In the genomic region with DNA sequence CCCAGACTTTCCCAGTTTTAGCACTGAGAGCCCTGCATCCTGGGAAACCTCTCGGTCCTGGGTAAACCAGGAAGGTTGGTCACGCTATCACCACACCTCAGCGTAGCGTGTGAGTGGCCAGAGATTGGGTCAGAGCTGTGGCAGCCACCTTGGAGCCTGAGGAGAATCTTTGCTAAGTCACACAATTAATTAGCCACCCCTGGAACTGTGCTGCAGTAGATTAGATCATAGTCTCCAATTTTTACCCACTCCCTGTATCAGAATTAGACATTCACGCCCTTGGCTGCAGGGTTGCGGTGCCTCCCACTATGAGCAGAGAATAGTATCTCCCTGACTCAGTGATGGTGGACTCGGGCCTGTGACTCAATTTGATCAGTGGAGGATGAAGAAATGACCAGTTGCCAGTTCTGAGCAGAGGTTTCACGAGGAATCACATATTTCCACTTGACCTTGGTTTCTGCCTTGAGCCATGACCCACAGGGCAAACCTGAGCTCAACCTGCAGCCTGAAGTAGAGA, we compare ENCODE assay signal across 14 cellular contexts. TPM values are rescaled to one million over a fixed set of nuclear protein-coding genes. Genes with fewer than 3 reads are reported as not detected.
DNase-seq lines count a peak whose midpoint lies in the region; ATAC-seq and TF ChIP-seq lines count a peak whose summit lies in the region.
"Had no signal": no experiment of that assay in that cellular context is flagged by ENCODE, and none has a peak within 500 bp of the region (broad histone marks: within the 10 kb centered on the region; RNA-seq: fewer than 3 reads in every experiment).

No MANE protein-coding gene starts in this region.

- intact Hi-C loops in natural killer cell (cut with micrococcal nuclease) = no loop called here

- peak; percentile 87 for DNase-seq in AG20443 (ENCODE audit: low spot score)
- DNase-seq in HK-2 (ENCODE audit: unreplicated experiment) = peak; percentile 31
- peak; percentile 53 for DNase-seq in epithelial cell of proximal tubule (ENCODE audit: low read depth)
- no peak for DNase-seq in omental fat pad (ENCODE audit: low spot score)
- DNase-seq in natural killer cell = no peak
- DNase-seq: activated T-cell treated with anti-CD3 and anti-CD28 coated beads, Interleukin-2, amount 50 U/mL, for 4 hours; NCI-H1105 treated with DMSO at 0.1 percent for 48 hours; NCI-H446; T1000 had no signal

- ATAC-seq in omental fat pad (ENCODE audit: low FRiP score) = peak; percentile 80
- no peak for ATAC-seq in GM19452 (IDR thresholded peaks at IDR 0.05; ENCODE audit: unreplicated experiment)
- ATAC-seq in HG02763 (IDR thresholded peaks at IDR 0.05; ENCODE audit: unreplicated experiment) = no peak
- no peak for ATAC-seq in HG02973 (IDR thresholded peaks at IDR 0.05; ENCODE audit: unreplicated experiment)
- no peak for ATAC-seq in natural killer cell
- ATAC-seq: activated T-cell treated with anti-CD3 and anti-CD28 coated beads, Interleukin-2, amount 50 U/mL, for 4 hours; stimulated activated memory B cell treated with anti-CD40 and anti-IgM and Interleukin-4, amounts not matched to agents 10 μg/mL and 1 μg/mL and 100 μg/mL, for 72 hours had no signal

- no peak overlapping the region for H3K4me3 ChIP-seq in epithelial cell of proximal tubule (ENCODE audit: low read depth, low read length)
- H3K4me3 ChIP-seq: cardiac muscle cell had no signal

- H3K9me3 Mint-ChIP-seq in natural killer cell = peaks cover 0 to 7% of the 10 kb centered on the region in 2 donors

- TF ChIP-seq CTCF in epithelial cell of proximal tubule (conservative IDR thresholded peaks at IDR 0.05; ENCODE audit: low read depth, low read length) = no peak
- no peak for TF ChIP-seq CTCF in omental fat pad (IDR thresholded peaks at IDR 0.05)
- no peak for TF ChIP-seq CTCF in natural killer cell (IDR thresholded peaks at IDR 0.05)

- H3K4me1 Mint-ChIP-seq in natural killer cell = peaks cover 20 to 49% of the 10 kb centered on the region in 2 donors
- H3K4me1 Mint-ChIP-seq: stimulated activated memory B cell treated with anti-CD40 and anti-IgM and Interleukin-4, amounts not matched to agents 10 μg/mL and 1 μg/mL and 100 μg/mL, for 72 hours had no signal

- H3K36me3 Mint-ChIP-seq in natural killer cell = no peaks in the 10 kb centered on the region
- H3K36me3 Mint-ChIP-seq: stimulated activated memory B cell treated with anti-CD40 and anti-IgM and Interleukin-4, amounts not matched to agents 10 μg/mL and 1 μg/mL and 100 μg/mL, for 72 hours had no signal

- peaks cover 18 to 21% of the 10 kb centered on the region in 2 donors for H3K27me3 Mint-ChIP-seq in natural killer cell (ENCODE audit: low read depth in 2 of 2)

- no peak overlapping the region for H3K4me3 Mint-ChIP-seq in natural killer cell
- H3K4me3 Mint-ChIP-seq: activated T-cell treated with anti-CD3 and anti-CD28 coated beads, Interleukin-2, amount 50 U/mL, for 4 hours; stimulated activated memory B cell treated with anti-CD40 and anti-IgM and Interleukin-4, amounts not matched to agents 10 μg/mL and 1 μg/mL and 100 μg/mL, for 72 hours had no signal

- no peak overlapping the region for H3K27ac Mint-ChIP-seq in natural killer cell
- H3K27ac Mint-ChIP-seq: stimulated activated memory B cell treated with anti-CD40 and anti-IgM and Interleukin-4, amounts not matched to agents 10 μg/mL and 1 μg/mL and 100 μg/mL, for 72 hours had no signal

RNA-seq across cellular contexts. Expression of a gene that starts 6.0 kb away (rescaled TPM):
- not detected in 2 replicates for total RNA-seq in epithelial cell of proximal tubule
- total RNA-seq in omental fat pad = 100 to 1,000 TPM in 3 of 4 donors, 10 to 100 TPM in 1; 77.7 to 229 (median 113) TPM
- not detected for total RNA-seq in natural killer cell

Comparison
In these comparisons a context has a peak if more than half of its experiments do, and no peak if none do; other contexts are left out.
1. DNase-seq: peak in AG20443 (single experiment), HK-2 (single experiment) and epithelial cell of proximal tubule (single experiment); none in omental fat pad (single experiment) and natural killer cell (single experiment).
2. RNA of a gene that starts 6.0 kb away (total RNA-seq): 77.7 to 229 TPM in omental fat pad; not detected in epithelial cell of proximal tubule and not detected in natural killer cell; every median in the first group is over 10 times any median in the second.